In the genomic region with DNA sequence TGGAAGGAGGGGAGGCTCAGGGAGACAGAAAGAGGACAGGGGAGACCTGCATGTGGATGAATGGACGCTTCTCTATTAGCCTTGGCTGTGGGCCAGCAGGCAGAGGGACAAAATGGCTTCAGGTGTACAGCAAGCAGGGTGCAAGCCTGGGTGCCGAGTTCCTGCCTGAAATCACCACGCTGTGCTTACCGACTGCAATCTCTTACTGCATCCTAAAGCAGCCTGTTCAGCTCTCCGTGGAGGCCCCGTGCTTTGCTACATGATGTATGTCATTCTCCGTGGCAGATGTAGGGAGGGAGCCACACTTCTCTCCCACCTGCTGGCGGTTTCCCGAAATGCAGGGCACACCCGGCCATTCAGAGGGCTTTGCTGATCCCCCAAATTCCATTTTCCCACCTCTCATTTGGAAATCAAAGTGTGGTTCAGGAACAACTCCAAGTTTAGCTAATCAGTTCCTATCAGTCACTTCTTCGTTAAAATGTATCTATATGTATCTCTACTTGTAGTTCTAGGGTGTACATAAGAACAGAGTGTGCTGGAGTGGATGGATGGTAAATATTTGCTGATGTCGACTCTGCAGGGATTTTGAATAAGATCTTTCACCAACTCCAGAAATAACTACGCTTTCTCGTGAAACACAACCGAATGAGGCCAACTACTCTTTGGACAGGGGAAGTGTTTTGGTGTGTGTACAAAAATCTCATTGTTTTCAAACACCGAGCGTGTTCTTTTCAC, we compare ENCODE assay signal across 9 cellular contexts.
DNase-seq lines count a peak whose midpoint lies in the region; ATAC-seq and TF ChIP-seq lines count a peak whose summit lies in the region.
"Had no signal": no experiment of that assay in that cellular context is flagged by ENCODE, and none has a peak within 500 bp of the region (broad histone marks: within the 10 kb centered on the region; RNA-seq: fewer than 3 reads in every experiment).

No MANE protein-coding gene starts in this region.

- no peak for ATAC-seq in activated naive CD8-positive, alpha-beta T cell treated with anti-CD3 and anti-CD28 coated beads, Interleukin-2, amount 50 U/mL, for 24 hours

- H2AFZ ChIP-seq in hepatocyte: peak overlapping the region; percentile 23

- DNase-seq in AG04449 (ENCODE audit: low read depth, low spot score) (no peak), Kasumi-1 (lab: John Stamatoyannopoulos, UW) (peak; percentile 11 to 34), NCI-H82 (lab: John Stamatoyannopoulos, UW) (peak; percentile 86), hepatocyte (ENCODE audit: low spot score) (peak; percentile 62), osteocyte (ENCODE audit: extremely low spot score, unreplicated experiment) (no peak)
- no peak for DNase-seq in activated naive CD8-positive, alpha-beta T cell treated with anti-CD3 and anti-CD28 coated beads, Interleukin-2, amount 50 U/mL, for 24 hours
- DNase-seq in activated naive CD4-positive, alpha-beta T cell treated with anti-CD3 and anti-CD28 coated beads, Interleukin-2, amount 50 U/mL, for 16 hours: no peak
- DNase-seq in activated T-cell treated with anti-CD3 and anti-CD28 coated beads, Interleukin-2, amount 50 U/mL, for 24 hours: no peak
- DNase-seq: stimulated activated naive CD4-positive, alpha-beta T cell had no signal

- H3K9me3 ChIP-seq in hepatocyte (ENCODE audit: low read depth): no peaks in the 10 kb centered on the region

- H3K27ac ChIP-seq in hepatocyte: no peak overlapping the region

- H3K4me3 ChIP-seq in AG04449 (ENCODE audit: low read depth, low read length): no peak overlapping the region
- no peak overlapping the region for H3K4me3 ChIP-seq in hepatocyte

- H3K4me1 ChIP-seq in hepatocyte (ENCODE audit: insufficient read depth): no peaks in the 10 kb centered on the region

- 42% methylated on average over 17 of the region's 17 CpGs for WGBS in hepatocyte (ENCODE audit: low lambda C conversion rate, missing lambda C conversion rate)

- no peaks in the 10 kb centered on the region for H3K27me3 ChIP-seq in hepatocyte

- POLR2A ChIA-PET in AG04449 (lab: Yijun Ruan, JAX): no interaction called here

- H3K36me3 ChIP-seq in hepatocyte (replicated peaks; ENCODE audit: insufficient read depth, low read depth): no peaks in the 10 kb centered on the region

- no peak overlapping the region for H3K4me3 Mint-ChIP-seq in activated naive CD8-positive, alpha-beta T cell treated with anti-CD3 and anti-CD28 coated beads, Interleukin-2, amount 50 U/mL, for 24 hours
- no peak overlapping the region for H3K4me3 Mint-ChIP-seq in osteocyte (ENCODE audit: unreplicated experiment)
- no peak overlapping the region for H3K4me3 Mint-ChIP-seq in activated T-cell treated with anti-CD3 and anti-CD28 coated beads, Interleukin-2, amount 50 U/mL, for 24 hours

- no peaks in the 10 kb centered on the region for H4K20me1 ChIP-seq in hepatocyte (ENCODE audit: insufficient read depth, poor library complexity, severe bottlenecking)

- H3K9me2 ChIP-seq in hepatocyte (replicated peaks; ENCODE audit: insufficient read depth): no peaks in the 10 kb centered on the region

- H3K27me3 Mint-ChIP-seq in activated naive CD8-positive, alpha-beta T cell treated with anti-CD3 and anti-CD28 coated beads, Interleukin-2, amount 50 U/mL, for 24 hours: peaks cover 12% of the 10 kb centered on the region
- H3K27me3 Mint-ChIP-seq in osteocyte (ENCODE audit: unreplicated experiment): no peaks in the 10 kb centered on the region
- peaks cover 17% of the 10 kb centered on the region for H3K27me3 Mint-ChIP-seq in activated T-cell treated with anti-CD3 and anti-CD28 coated beads, Interleukin-2, amount 50 U/mL, for 24 hours

- no peaks in the 10 kb centered on the region for H3K36me3 Mint-ChIP-seq in activated naive CD8-positive, alpha-beta T cell treated with anti-CD3 and anti-CD28 coated beads, Interleukin-2, amount 50 U/mL, for 24 hours (ENCODE audit: low read depth)
- H3K36me3 Mint-ChIP-seq in osteocyte (ENCODE audit: unreplicated experiment): no peaks in the 10 kb centered on the region
- H3K36me3 Mint-ChIP-seq in activated T-cell treated with anti-CD3 and anti-CD28 coated beads, Interleukin-2, amount 50 U/mL, for 24 hours (ENCODE audit: low read depth): no peaks in the 10 kb centered on the region

- CTCF ChIA-PET in AG04449 (lab: Yijun Ruan, JAX): no interaction called here

- no peaks in the 10 kb centered on the region for H3K4me1 Mint-ChIP-seq in activated naive CD8-positive, alpha-beta T cell treated with anti-CD3 and anti-CD28 coated beads, Interleukin-2, amount 50 U/mL, for 24 hours
- no peaks in the 10 kb centered on the region for H3K4me1 Mint-ChIP-seq in osteocyte (ENCODE audit: unreplicated experiment)
- no peaks in the 10 kb centered on the region for H3K4me1 Mint-ChIP-seq in activated T-cell treated with anti-CD3 and anti-CD28 coated beads, Interleukin-2, amount 50 U/mL, for 24 hours (ENCODE audit: low read depth)

- no peaks in the 10 kb centered on the region for H3K79me2 ChIP-seq in hepatocyte

- H3K27ac Mint-ChIP-seq in activated naive CD8-positive, alpha-beta T cell treated with anti-CD3 and anti-CD28 coated beads, Interleukin-2, amount 50 U/mL, for 24 hours: no peak overlapping the region
- no peak overlapping the region for H3K27ac Mint-ChIP-seq in osteocyte (ENCODE audit: unreplicated experiment)
- H3K27ac Mint-ChIP-seq in activated T-cell treated with anti-CD3 and anti-CD28 coated beads, Interleukin-2, amount 50 U/mL, for 24 hours: no peak overlapping the region

- TF ChIP-seq CTCF in AG04449 (IDR thresholded peaks at IDR 0.05; ENCODE audit: insufficient read depth, low read length, missing control alignments) (peak; percentile 6), hepatocyte (IDR thresholded peaks at IDR 0.05; ENCODE audit: poor library complexity) (peak; percentile 54), osteocyte (IDR thresholded peaks at IDR 0.05) (no peak)

- H3K9me3 Mint-ChIP-seq in activated naive CD8-positive, alpha-beta T cell treated with anti-CD3 and anti-CD28 coated beads, Interleukin-2, amount 50 U/mL, for 24 hours: no peaks in the 10 kb centered on the region
- peaks cover 29% of the 10 kb centered on the region for H3K9me3 Mint-ChIP-seq in osteocyte (ENCODE audit: unreplicated experiment)
- no peaks in the 10 kb centered on the region for H3K9me3 Mint-ChIP-seq in activated T-cell treated with anti-CD3 and anti-CD28 coated beads, Interleukin-2, amount 50 U/mL, for 24 hours

- peak overlapping the region; percentile 53 for H3K4me2 ChIP-seq in hepatocyte

Comparison
In these comparisons a context has a peak if more than half of its experiments do, and no peak if none do; other contexts are left out.
1. DNase-seq: peak in Kasumi-1 (2 of 2), NCI-H82 (single experiment) and hepatocyte (single experiment); none in AG04449 (single experiment), activated naive CD8-positive, alpha-beta T cell treated with anti-CD3 and anti-CD28 coated beads, Interleukin-2, amount 50 U/mL, for 24 hours (single experiment), osteocyte (single experiment), activated naive CD4-positive, alpha-beta T cell treated with anti-CD3 and anti-CD28 coated beads, Interleukin-2, amount 50 U/mL, for 16 hours (single experiment) and activated T-cell treated with anti-CD3 and anti-CD28 coated beads, Interleukin-2, amount 50 U/mL, for 24 hours (single experiment).